In genomic region chr1:225859151-225859550, GRCh38 we compare ENCODE assay signal across 33 cellular contexts. TPM values are rescaled to one million over a fixed set of nuclear protein-coding genes. Genes with fewer than 3 reads are reported as not detected.
"Had no signal": no experiment of that assay in that cellular context is flagged by ENCODE, and none has a peak within 500 bp of the region (broad histone marks: within the 10 kb centered on the region; RNA-seq: fewer than 3 reads in every experiment).

No MANE protein-coding gene starts in this region.

- H3K4me3 Mint-ChIP-seq: activated CD4-positive, alpha-beta T cell treated with anti-CD3 and anti-CD28 coated beads, Interleukin-2, amount 10 ng/mL, durations not matched to agents 24 days and 14 days; activated CD8-positive, alpha-beta T cell treated with anti-CD3 and anti-CD28 coated beads for 36 hours; activated T-cell treated with anti-CD3 and anti-CD28 coated beads, Interleukin-2, amount 50 U/mL, for 72 hours; activated T-helper 17 cell treated with anti-CD3 and anti-CD28 coated beads, Interleukin-2, amount 50 U/mL, for 72 hours; brain; T-helper 1 cell treated with Interleukin-12 subunit alpha and Interleukin-12 subunit beta and Interleukin-4 antibody, amounts not matched to agents 30 μg/mL and 1 μg/mL, for 36 hours; T-helper 2 cell treated with Interferon-gamma antibody and Interleukin-4, amounts not matched to agents 5 μg/mL and 100 μg/mL, for 36 hours had no signal

- DNase-seq: activated CD4-positive, alpha-beta T cell treated with anti-CD3 and anti-CD28 coated beads, Interleukin-2, amount 10 ng/mL, durations not matched to agents 24 days and 14 days; activated CD4-positive, alpha-beta T cell treated with anti-CD3 and anti-CD28 coated beads, Interleukin-2, amount 50 U/mL, for 4 hours; activated CD8-positive, alpha-beta T cell treated with anti-CD3 and anti-CD28 coated beads for 36 hours; activated effector memory CD4-positive, alpha-beta T cell treated with anti-CD3 and anti-CD28 coated beads, Interleukin-2, amount 50 U/mL, for 16 hours; activated naive CD4-positive, alpha-beta T cell; activated naive CD4-positive, alpha-beta T cell treated with anti-CD3 and anti-CD28 coated beads, Interleukin-2, amount 50 U/mL, for 16 hours; activated T-cell treated with anti-CD3 and anti-CD28 coated beads, Interleukin-2, amount 50 U/mL, for 1 hour; activated T-cell treated with anti-CD3 and anti-CD28 coated beads, Interleukin-2, amount 50 U/mL, for 72 hours; adrenal gland; MM.1S; MV-4-11; NCI-H1092; NCI-H1436 treated with DMSO at 0.1 percent for 48 hours; NCI-H1694 treated with DMSO at 0.1 percent for 48 hours; NCI-H2029; NCI-H2171; NCI-H510A; NCI-H526; NCI-H748 treated with DMSO at 0.1 percent for 48 hours; NK-92 treated with Interleukin-12 subunit alpha and Interleukin-12 subunit beta, amount 100 ng/mL, for 24 hours; PC-3; Peyer's patch; RPMI8226; SHP77 treated with DMSO at 0.1 percent for 48 hours; SK-N-SH had no signal

- H3K9me3 ChIP-seq: adrenal gland, Peyer's patch, SJSA1, SK-N-SH had no signal

- ATAC-seq: activated CD8-positive, alpha-beta T cell treated with anti-CD3 and anti-CD28 coated beads for 36 hours; activated T-cell treated with anti-CD3 and anti-CD28 coated beads, Interleukin-2, amount 50 U/mL, for 72 hours; activated T-helper 17 cell treated with anti-CD3 and anti-CD28 coated beads, Interleukin-2, amount 50 U/mL, for 72 hours; PC-3 had no signal

- H3K9me3 Mint-ChIP-seq: activated CD4-positive, alpha-beta T cell treated with anti-CD3 and anti-CD28 coated beads, Interleukin-2, amount 10 ng/mL, durations not matched to agents 24 days and 14 days; activated CD8-positive, alpha-beta T cell treated with anti-CD3 and anti-CD28 coated beads for 36 hours; activated T-cell treated with anti-CD3 and anti-CD28 coated beads, Interleukin-2, amount 50 U/mL, for 72 hours; activated T-helper 17 cell treated with anti-CD3 and anti-CD28 coated beads, Interleukin-2, amount 50 U/mL, for 72 hours; brain; T-helper 1 cell treated with Interleukin-12 subunit alpha and Interleukin-12 subunit beta and Interleukin-4 antibody, amounts not matched to agents 30 μg/mL and 1 μg/mL, for 36 hours; T-helper 2 cell treated with Interferon-gamma antibody and Interleukin-4, amounts not matched to agents 5 μg/mL and 100 μg/mL, for 36 hours had no signal

- H3K27ac Mint-ChIP-seq: activated CD4-positive, alpha-beta T cell treated with anti-CD3 and anti-CD28 coated beads, Interleukin-2, amount 10 ng/mL, durations not matched to agents 24 days and 14 days; activated T-cell treated with anti-CD3 and anti-CD28 coated beads, Interleukin-2, amount 50 U/mL, for 72 hours; T-helper 1 cell treated with Interleukin-12 subunit alpha and Interleukin-12 subunit beta and Interleukin-4 antibody, amounts not matched to agents 30 μg/mL and 1 μg/mL, for 36 hours; T-helper 2 cell treated with Interferon-gamma antibody and Interleukin-4, amounts not matched to agents 5 μg/mL and 100 μg/mL, for 36 hours had no signal

- H3K27ac ChIP-seq: adrenal gland, KMS-11, Peyer's patch, SJSA1 had no signal

- H3K27me3 ChIP-seq: adrenal gland, Peyer's patch, SJSA1 had no signal

- H3K9ac ChIP-seq: KMS-11, SK-N-SH had no signal

- H3K4me2 ChIP-seq: KMS-11, SK-N-SH had no signal

- H3K4me1 ChIP-seq: adrenal gland, Peyer's patch had no signal

- H3K27me3 Mint-ChIP-seq: activated CD4-positive, alpha-beta T cell treated with anti-CD3 and anti-CD28 coated beads, Interleukin-2, amount 10 ng/mL, durations not matched to agents 24 days and 14 days; activated CD8-positive, alpha-beta T cell treated with anti-CD3 and anti-CD28 coated beads for 36 hours; activated T-helper 17 cell treated with anti-CD3 and anti-CD28 coated beads, Interleukin-2, amount 50 U/mL, for 72 hours; brain had no signal

- H3K4me3 ChIP-seq: adrenal gland, Peyer's patch, SJSA1 had no signal

RNA-seq across cellular contexts. Expression of gene LEFTY1, which starts 29.8 kb away (rescaled TPM):
- total RNA-seq: activated CD4-positive, alpha-beta T cell treated with anti-CD3 and anti-CD28 coated beads, Interleukin-2, amount 10 ng/mL, durations not matched to agents 24 days and 14 days; activated CD8-positive, alpha-beta memory T cell treated with anti-CD3 and anti-CD28 coated beads for 36 hours; activated T-cell treated with anti-CD3 and anti-CD28 coated beads, Interleukin-2, amount 50 U/mL, for 72 hours; activated T-helper 17 cell treated with anti-CD3 and anti-CD28 coated beads, Interleukin-2, amount 50 U/mL, for 72 hours; LHCN-M2; PC-3; SJSA1 had no signal
